ENCODE assay signal across 13 cellular contexts in the genomic region with DNA sequence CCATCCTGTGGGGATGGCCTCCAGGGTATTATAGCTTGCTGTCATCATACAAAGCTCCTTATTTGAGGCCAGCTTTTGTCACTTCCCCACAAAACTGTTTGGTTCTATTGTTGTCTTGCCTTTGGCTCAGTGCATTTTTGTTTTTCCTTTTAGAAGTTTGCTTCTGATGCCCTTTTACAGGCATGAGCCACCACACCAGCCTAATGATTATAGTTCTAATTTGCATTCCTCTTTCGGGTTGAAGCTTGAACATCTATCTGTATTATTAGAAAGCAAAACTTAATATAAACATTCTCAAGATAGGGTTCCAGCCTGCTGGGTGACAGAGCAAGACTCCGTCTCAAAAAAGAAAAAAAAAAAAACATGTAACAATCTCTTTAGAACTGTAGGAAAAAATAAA.
DNase-seq lines count a peak whose midpoint lies in the region; ATAC-seq and TF ChIP-seq lines count a peak whose summit lies in the region.
"Had no signal": no experiment of that assay in that cellular context is flagged by ENCODE, and none has a peak within 500 bp of the region (broad histone marks: within the 10 kb centered on the region; RNA-seq: fewer than 3 reads in every experiment).

No MANE protein-coding gene starts in this region.

- TF ChIP-seq CTCF in GM06990 (IDR thresholded peaks at IDR 0.05; ENCODE audit: insufficient read depth, low read length, poor library complexity, severe bottlenecking) = no peak

- ATAC-seq in GM18858 (IDR thresholded peaks at IDR 0.05; ENCODE audit: unreplicated experiment) (peak; percentile 58), GM21737 (IDR thresholded peaks at IDR 0.05; ENCODE audit: unreplicated experiment) (peak; percentile 55), HG03439 (IDR thresholded peaks at IDR 0.05; ENCODE audit: unreplicated experiment) (peak; percentile 55), GM18909 (IDR thresholded peaks at IDR 0.05; ENCODE audit: poor library complexity, unreplicated experiment) (no peak)

- DNase-seq in GM06990 (ENCODE audit: extremely low read depth, insufficient read length) (peak; percentile 43), NCI-H1417 treated with DMSO at 0.1 percent for 48 hours (lab: John Stamatoyannopoulos, UW) (no peak), NCI-H128 (lab: John Stamatoyannopoulos, UW; ENCODE audit: unreplicated experiment) (no peak)
- no peak for DNase-seq in activated CD4-positive, alpha-beta T cell treated with anti-CD3 and anti-CD28 coated beads, Interleukin-2, amount 50 U/mL, for 1 hour
- DNase-seq: activated naive CD8-positive, alpha-beta T cell treated with anti-CD3 and anti-CD28 coated beads, Interleukin-2, amount 10 ng/mL, durations not matched to agents 7 days and 5 days; DMS53; NCI-H1694; NCI-H446 treated with DMSO at 0.1 percent for 48 hours; stimulated activated CD4-positive, alpha-beta T cell treated with anti-CD3 and anti-CD28 coated beads, Interleukin-1b, Interleukin-23, amount 100 ng/mL, for 48 hours had no signal

- H3K27me3 ChIP-seq in GM06990 (replicated peaks; ENCODE audit: control insufficient read depth, insufficient read depth, low read length) = no peaks in the 10 kb centered on the region

- peaks cover 2% of the 10 kb centered on the region; the same call in 1 of the 2 replicates for H3K36me3 ChIP-seq in GM06990 (ENCODE audit: control insufficient read depth, insufficient read depth, low read length)

- H3K4me3 ChIP-seq in GM06990 (replicated peaks; ENCODE audit: low read depth, low read length) = peak overlapping the region; percentile 14
